In the genomic region with DNA sequence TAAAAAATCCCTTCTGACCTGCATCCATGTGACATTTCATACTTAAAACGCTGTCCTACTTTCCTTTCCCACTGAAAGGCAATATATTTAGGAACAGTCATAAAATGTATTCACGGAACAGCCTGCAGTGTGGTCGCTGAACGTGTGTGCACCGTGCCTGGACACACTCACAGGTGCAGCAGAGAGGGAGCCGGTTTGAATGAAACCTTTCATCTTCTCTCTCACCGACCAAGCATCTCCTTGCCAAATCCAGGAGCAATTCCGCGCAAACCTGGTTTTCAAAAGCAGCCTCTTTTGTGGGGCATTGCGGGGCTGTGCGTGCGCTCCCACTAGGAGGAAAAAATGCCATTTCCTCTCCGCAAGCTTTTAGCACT, we compare ENCODE assay signal across 10 cellular contexts. TPM values are rescaled to one million over a fixed set of nuclear protein-coding genes. Genes with fewer than 3 reads are reported as not detected.
DNase-seq lines count a peak whose midpoint lies in the region; ATAC-seq and TF ChIP-seq lines count a peak whose summit lies in the region.
"Had no signal": no experiment of that assay in that cellular context is flagged by ENCODE, and none has a peak within 500 bp of the region (broad histone marks: within the 10 kb centered on the region; RNA-seq: fewer than 3 reads in every experiment).

No MANE protein-coding gene starts in this region.

- H3K36me3 ChIP-seq in esophagus (ENCODE audit: control insufficient read depth in 2 of 2, insufficient read depth in 2 of 2, low read length in 1 of 2) (no peaks in the 10 kb centered on the region), neuron (ENCODE audit: insufficient read depth, low read length) (peaks cover 10% of the 10 kb centered on the region)

- TF ChIP-seq CTCF in AG10803 (conservative IDR thresholded peaks at IDR 0.05; ENCODE audit: low read length), result no peak

- H3K4me1 ChIP-seq in esophagus (ENCODE audit: control insufficient read depth in 2 of 2, insufficient read depth in 2 of 2, low read length in 1 of 2) (peaks cover 0 to 6% of the 10 kb centered on the region in 2 donors), neuron (ENCODE audit: insufficient read depth, low read length) (peaks cover 13% of the 10 kb centered on the region)

- H3K27me3 ChIP-seq in esophagus (ENCODE audit: control insufficient read depth in 1 of 2, insufficient read depth in 2 of 2, low read length in 2 of 2) (no peaks in the 10 kb centered on the region), neuron (ENCODE audit: insufficient read depth, low read length) (peaks cover 4% of the 10 kb centered on the region)

- no peaks in the 10 kb centered on the region for H3K9me3 ChIP-seq in esophagus (ENCODE audit: control insufficient read depth in 2 of 2, insufficient read depth in 1 of 2, low read depth in 1 of 2, low read length in 1 of 2)
- peaks cover 5% of the 10 kb centered on the region for H3K9me3 ChIP-seq in neuron (ENCODE audit: low read length)

- H2AFZ ChIP-seq in neuron (ENCODE audit: low read depth, low read length), result peak overlapping the region; percentile 67

- intact Hi-C loops in sciatic nerve (cut with DNase I), result no loop called here

- WGBS in esophagus, 2 donors, result 12 to 14% methylated on average over 13 of the region's 13 CpGs

- no peak for DNase-seq in AG10803 (ENCODE audit: low read depth)
- DNase-seq in NCI-H526 (lab: John Stamatoyannopoulos, UW), result peak; percentile 64 to 82
- DNase-seq in sciatic nerve (ENCODE audit: low spot score), result no peak
- DNase-seq: CD8-positive, alpha-beta T cell; stimulated activated naive CD4-positive, alpha-beta T cell treated with Interleukin-2 at 50 U/mL for 16 hours had no signal

- ATAC-seq in HG02852 (IDR thresholded peaks at IDR 0.05; ENCODE audit: unreplicated experiment) (no peak), sciatic nerve (no peak), GM18870 (IDR thresholded peaks at IDR 0.05; ENCODE audit: unreplicated experiment) (no peak), HG02571 (IDR thresholded peaks at IDR 0.05; ENCODE audit: unreplicated experiment) (no peak)
- ATAC-seq: CD8-positive, alpha-beta T cell had no signal

- H3K4me3 ChIP-seq in AG10803 (ENCODE audit: low read length), result peak overlapping the region; percentile 20
- H3K4me3 ChIP-seq in esophagus (ENCODE audit: low read depth in 1 of 2, low read length in 2 of 2), result peak overlapping the region; percentile 40 to 58
- peak overlapping the region; percentile 77 for H3K4me3 ChIP-seq in neuron (ENCODE audit: low read length)

- no peak overlapping the region for H3K27ac ChIP-seq in esophagus (ENCODE audit: low read depth in 2 of 2, low read length in 1 of 2)

RNA-seq across cellular contexts. Expression of a gene that starts 1.0 kb away (rescaled TPM):
- polyA plus RNA-seq in esophagus, result under 1 TPM; 0.47 to 0.75 TPM
- 55.5 TPM for total RNA-seq in sciatic nerve
- total RNA-seq: CD8-positive, alpha-beta T cell had no signal

Comparison
In these comparisons a context has a peak if more than half of its experiments do, and no peak if none do; other contexts are left out.
1. DNase-seq: peak in NCI-H526 (2 of 2); none in AG10803 (single experiment) and sciatic nerve (single experiment).
2. H3K4me3 ChIP-seq: peak in every context shown above with its lines; median percentile 77 in neuron; 49 in esophagus; 20 in AG10803.